Comparison of ENCODE assay signal across 14 cellular contexts in genomic region chr7:148060724-148061123, GRCh38.
DNase-seq lines count a peak whose midpoint lies in the region; ATAC-seq, FAIRE-seq and TF ChIP-seq lines count a peak whose summit lies in the region.
"Had no signal": no experiment of that assay in that cellular context is flagged by ENCODE, and none has a peak within 500 bp of the region (broad histone marks: within the 10 kb centered on the region; RNA-seq: fewer than 3 reads in every experiment).

No MANE protein-coding gene starts in this region.

- no peak for FAIRE-seq in frontal cortex (lab: Jason Lieb, UNC)

- intact Hi-C loops in posterior cingulate gyrus (cut with DNase I) = no loop called here
- intact Hi-C loops in activated CD4-positive, alpha-beta T cell treated with anti-CD3 and anti-CD28 coated beads, Interleukin-2, amount 10 ng/mL, durations not matched to agents 24 days and 14 days (cut with micrococcal nuclease) = no loop called here

- TF ChIP-seq POLR2A in GM18505 (IDR thresholded peaks at IDR 0.05; ENCODE audit: borderline replicate concordance, extremely low read depth, insufficient read depth, insufficient read length) = no peak

- no peaks in the 10 kb centered on the region for H3K9me3 Mint-ChIP-seq in activated CD4-positive, alpha-beta T cell treated with anti-CD3 and anti-CD28 coated beads, Interleukin-2, amount 10 ng/mL, durations not matched to agents 24 days and 14 days
- H3K9me3 Mint-ChIP-seq: activated CD4-positive, alpha-beta memory T cell treated with anti-CD3 and anti-CD28 coated beads for 36 hours; activated naive CD4-positive, alpha-beta T cell treated with anti-CD3 and anti-CD28 coated beads, Interleukin-2, amount 10 ng/mL, durations not matched to agents 7 days and 5 days had no signal

- H3K4me3 Mint-ChIP-seq in activated CD4-positive, alpha-beta T cell treated with anti-CD3 and anti-CD28 coated beads, Interleukin-2, amount 10 ng/mL, durations not matched to agents 24 days and 14 days = no peak overlapping the region
- H3K4me3 Mint-ChIP-seq: activated CD4-positive, alpha-beta memory T cell treated with anti-CD3 and anti-CD28 coated beads for 36 hours; activated naive CD4-positive, alpha-beta T cell treated with anti-CD3 and anti-CD28 coated beads, Interleukin-2, amount 10 ng/mL, durations not matched to agents 7 days and 5 days had no signal

- peaks cover 1% of the 10 kb centered on the region for H3K4me1 Mint-ChIP-seq in activated CD4-positive, alpha-beta T cell treated with anti-CD3 and anti-CD28 coated beads, Interleukin-2, amount 10 ng/mL, durations not matched to agents 24 days and 14 days

- DNase-seq in posterior cingulate gyrus = no peak
- DNase-seq in stimulated activated CD4-positive, alpha-beta T cell treated with anti-CD3 and anti-CD28 coated beads, Interleukin-2, amount 100 ng/mL, for 48 hours = no peak
- no peak for DNase-seq in frontal cortex (ENCODE audit: low spot score in 2 of 2)
- DNase-seq in activated CD4-positive, alpha-beta T cell treated with anti-CD3 and anti-CD28 coated beads, Interleukin-2, amount 10 ng/mL, durations not matched to agents 24 days and 14 days = no peak
- DNase-seq: activated CD4-positive, alpha-beta memory T cell treated with anti-CD3 and anti-CD28 coated beads for 36 hours; activated naive CD4-positive, alpha-beta T cell treated with anti-CD3 and anti-CD28 coated beads, Interleukin-2, amount 10 ng/mL, durations not matched to agents 7 days and 5 days; BE2C; NCI-H2081 treated with DMSO at 0.1 percent for 48 hours; ovary; T-helper 2 cell had no signal

- H3K27ac Mint-ChIP-seq in activated CD4-positive, alpha-beta T cell treated with anti-CD3 and anti-CD28 coated beads, Interleukin-2, amount 10 ng/mL, durations not matched to agents 24 days and 14 days = no peak overlapping the region
- H3K27ac Mint-ChIP-seq: activated CD4-positive, alpha-beta memory T cell treated with anti-CD3 and anti-CD28 coated beads for 36 hours; activated naive CD4-positive, alpha-beta T cell treated with anti-CD3 and anti-CD28 coated beads, Interleukin-2, amount 10 ng/mL, durations not matched to agents 7 days and 5 days had no signal

- H3K36me3 Mint-ChIP-seq in activated CD4-positive, alpha-beta T cell treated with anti-CD3 and anti-CD28 coated beads, Interleukin-2, amount 10 ng/mL, durations not matched to agents 24 days and 14 days (ENCODE audit: low read depth) = no peaks in the 10 kb centered on the region
- H3K36me3 Mint-ChIP-seq: activated CD4-positive, alpha-beta memory T cell treated with anti-CD3 and anti-CD28 coated beads for 36 hours; activated naive CD4-positive, alpha-beta T cell treated with anti-CD3 and anti-CD28 coated beads, Interleukin-2, amount 10 ng/mL, durations not matched to agents 7 days and 5 days had no signal

- ATAC-seq in GM18505 (IDR thresholded peaks at IDR 0.05; ENCODE audit: unreplicated experiment) = peak; percentile 92
- ATAC-seq in GM19467 (IDR thresholded peaks at IDR 0.05; ENCODE audit: unreplicated experiment) = peak; percentile 89
- ATAC-seq in HG02938 (IDR thresholded peaks at IDR 0.05; ENCODE audit: unreplicated experiment) = peak; percentile 84
- peak; percentile 82 for ATAC-seq in HG03558 (IDR thresholded peaks at IDR 0.05; ENCODE audit: extremely low read depth, unreplicated experiment)

- no peaks in the 10 kb centered on the region for H3K27me3 Mint-ChIP-seq in activated CD4-positive, alpha-beta T cell treated with anti-CD3 and anti-CD28 coated beads, Interleukin-2, amount 10 ng/mL, durations not matched to agents 24 days and 14 days
- H3K27me3 Mint-ChIP-seq: activated CD4-positive, alpha-beta memory T cell treated with anti-CD3 and anti-CD28 coated beads for 36 hours; activated naive CD4-positive, alpha-beta T cell treated with anti-CD3 and anti-CD28 coated beads, Interleukin-2, amount 10 ng/mL, durations not matched to agents 7 days and 5 days had no signal
